1 cellular context compared by ENCODE assay signal in genomic region chrX:153644356-153645125, GRCh38.
TF ChIP-seq lines count a peak whose summit lies in the region.

No MANE protein-coding gene starts in this region.

TF ChIP-seq in H1, 55 proteins besides CTCF, POLR2A, EP300 and RAD21:
- TF ChIP-seq SIX5 (IDR thresholded peaks at IDR 0.05; ENCODE audit: low read depth, low read length) (no peak), CBX8 (IDR thresholded peaks at IDR 0.05; ENCODE audit: borderline replicate concordance, low read depth, low read length) (no peak), CHD1 (IDR thresholded peaks at IDR 0.05; ENCODE audit: low read depth, low read length) (no peak), MAX (IDR thresholded peaks at IDR 0.05) (no peak), KDM5A (IDR thresholded peaks at IDR 0.05; ENCODE audit: low read length) (no peak), SAP30 (IDR thresholded peaks at IDR 0.05; ENCODE audit: insufficient read depth, insufficient replicate concordance, low read length) (no peak), HDAC2 (IDR thresholded peaks at IDR 0.05; ENCODE audit: borderline replicate concordance in 1 of 2, low read depth in 2 of 2, low read length in 2 of 2) (no peak), POLR2AphosphoS5 (IDR thresholded peaks at IDR 0.05; ENCODE audit: low read depth, low read length) (no peak), YY1 (IDR thresholded peaks at IDR 0.05; ENCODE audit: low read depth, low read length) (no peak), CTBP2 (IDR thresholded peaks at IDR 0.05; ENCODE audit: borderline replicate concordance, insufficient read depth, insufficient read length, low read length) (no peak), ATF2 (IDR thresholded peaks at IDR 0.05; ENCODE audit: low read length) (no peak), ASH2L (IDR thresholded peaks at IDR 0.05; ENCODE audit: low read length) (no peak)
